Comparison of ENCODE assay signal across 27 cellular contexts in the genomic region with DNA sequence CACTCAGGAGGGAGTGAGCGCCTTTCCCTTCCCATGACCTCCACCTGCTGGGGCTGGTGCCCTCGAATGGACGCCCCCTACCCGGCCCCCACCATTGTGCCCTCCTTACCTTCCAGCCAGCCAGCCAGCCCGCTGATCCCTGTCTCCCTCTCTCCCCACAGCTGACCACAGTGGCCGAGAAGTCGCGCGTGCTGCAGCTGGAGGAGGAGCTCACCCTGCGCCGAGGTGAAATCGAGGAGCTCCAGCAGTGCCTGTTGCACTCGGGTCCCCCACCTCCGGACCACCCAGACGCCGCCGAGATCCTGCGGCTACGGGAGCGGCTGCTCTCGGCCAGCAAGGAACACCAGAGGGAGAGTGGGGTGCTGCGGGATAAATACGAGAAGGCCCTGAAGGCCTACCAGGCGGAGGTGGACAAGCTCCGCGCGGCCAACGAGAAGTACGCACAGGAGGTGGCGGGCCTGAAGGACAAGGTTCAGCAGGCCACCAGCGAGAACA.
"Had no signal": no experiment of that assay in that cellular context is flagged by ENCODE, and none has a peak within 500 bp of the region (broad histone marks: within the 10 kb centered on the region; RNA-seq: fewer than 3 reads in every experiment).

No MANE protein-coding gene starts in this region.

- H3K27ac ChIP-seq: colonic mucosa, esophagus muscularis mucosa, foreskin keratinocyte, lower lobe of right lung, ovary, psoas muscle, skin epidermis, spleen, suprapubic skin, transverse colon, upper lobe of right lung, uterus had no signal

- ATAC-seq: foreskin keratinocyte; left ventricle myocardium superior; lower lobe of right lung; natural killer cell; psoas muscle; right cardiac atrium; stimulated activated memory B cell treated with anti-CD40 and anti-IgM and Interleukin-4, amounts not matched to agents 10 μg/mL and 1 μg/mL and 100 μg/mL, for 72 hours; upper lobe of right lung had no signal

- DNase-seq: colonic mucosa; effector CD8-positive, alpha-beta T cell; endodermal cell; foreskin keratinocyte; hypothalamus; immature natural killer cell; left ventricle myocardium superior; lower lobe of right lung; natural killer cell; nucleus accumbens; ovary; psoas muscle; right cardiac atrium; spleen; stimulated activated CD4-positive, alpha-beta T cell treated with anti-CD3 and anti-CD28 coated beads, Interleukin-4, amount 100 ng/mL, for 4 hours; transverse colon; upper lobe of right lung; uterus had no signal

- H3K27me3 Mint-ChIP-seq: dendritic cell treated with granulocyte-macrophage colony-stimulating factor and Interleukin-4, amounts not matched to agents 40 ng/mL and 50 ng/mL, for 4 days; stimulated activated memory B cell treated with anti-CD40 and anti-IgM and Interleukin-4, amounts not matched to agents 10 μg/mL and 1 μg/mL and 100 μg/mL, for 72 hours; stimulated activated naive CD8-positive, alpha-beta T cell treated with anti-CD3 and anti-CD28 coated beads, Interleukin-15, Interleukin-2, amounts not matched to agents 100 ng/mL and 50 ng/mL, for 24 hours had no signal

- H3K36me3 ChIP-seq: colonic mucosa, ovary, uterus had no signal

- H3K27ac Mint-ChIP-seq: dendritic cell treated with granulocyte-macrophage colony-stimulating factor and Interleukin-4, amounts not matched to agents 40 ng/mL and 50 ng/mL, for 4 days; endodermal cell; immature natural killer cell; natural killer cell; stimulated activated memory B cell treated with anti-CD40 and anti-IgM and Interleukin-4, amounts not matched to agents 10 μg/mL and 1 μg/mL and 100 μg/mL, for 72 hours; stimulated activated naive CD8-positive, alpha-beta T cell treated with anti-CD3 and anti-CD28 coated beads, Interleukin-15, Interleukin-2, amounts not matched to agents 100 ng/mL and 50 ng/mL, for 24 hours had no signal

- H3K4me1 ChIP-seq: colonic mucosa, foreskin keratinocyte, lower lobe of right lung, psoas muscle, upper lobe of right lung, uterus had no signal

- H3K36me3 Mint-ChIP-seq: natural killer cell had no signal

- H3K4me3 Mint-ChIP-seq: dendritic cell treated with granulocyte-macrophage colony-stimulating factor and Interleukin-4, amounts not matched to agents 40 ng/mL and 50 ng/mL, for 4 days; endodermal cell; immature natural killer cell; natural killer cell; neural crest cell; stimulated activated memory B cell treated with anti-CD40 and anti-IgM and Interleukin-4, amounts not matched to agents 10 μg/mL and 1 μg/mL and 100 μg/mL, for 72 hours; stimulated activated naive CD8-positive, alpha-beta T cell treated with anti-CD3 and anti-CD28 coated beads, Interleukin-15, Interleukin-2, amounts not matched to agents 100 ng/mL and 50 ng/mL, for 24 hours had no signal

- H3K4me3 ChIP-seq: colonic mucosa, esophagus muscularis mucosa, lower lobe of right lung, ovary, psoas muscle, skin epidermis, spleen, suprapubic skin, transverse colon, upper lobe of right lung, uterus had no signal

- H3K9me3 Mint-ChIP-seq: dendritic cell treated with granulocyte-macrophage colony-stimulating factor and Interleukin-4, amounts not matched to agents 40 ng/mL and 50 ng/mL, for 4 days; endodermal cell; immature natural killer cell; natural killer cell; neural crest cell; stimulated activated memory B cell treated with anti-CD40 and anti-IgM and Interleukin-4, amounts not matched to agents 10 μg/mL and 1 μg/mL and 100 μg/mL, for 72 hours; stimulated activated naive CD8-positive, alpha-beta T cell treated with anti-CD3 and anti-CD28 coated beads, Interleukin-15, Interleukin-2, amounts not matched to agents 100 ng/mL and 50 ng/mL, for 24 hours had no signal

- FAIRE-seq: endothelial cell of umbilical vein, keratinocyte had no signal

- H3K27me3 ChIP-seq: colonic mucosa, esophagus muscularis mucosa, foreskin keratinocyte, ovary, spleen, suprapubic skin, transverse colon, upper lobe of right lung, uterus had no signal

- H3K9me3 ChIP-seq: colonic mucosa, esophagus muscularis mucosa, lower lobe of right lung, ovary, psoas muscle, spleen, suprapubic skin, transverse colon, upper lobe of right lung, uterus had no signal
